ENCODE assay signal across 30 cellular contexts in genomic region chr2:196703660-196704209, GRCh38.
DNase-seq lines count a peak whose midpoint lies in the region; ATAC-seq, FAIRE-seq and TF ChIP-seq lines count a peak whose summit lies in the region.
"Had no signal": no experiment of that assay in that cellular context is flagged by ENCODE, and none has a peak within 500 bp of the region (broad histone marks: within the 10 kb centered on the region; RNA-seq: fewer than 3 reads in every experiment).

No MANE protein-coding gene starts in this region.

- H3K4me3 Mint-ChIP-seq in T-helper 17 cell, result no peak overlapping the region
- H3K4me3 Mint-ChIP-seq: activated CD8-positive, alpha-beta T cell treated with anti-CD3 and anti-CD28 coated beads for 36 hours; activated naive CD8-positive, alpha-beta T cell treated with anti-CD3 and anti-CD28 coated beads, Interleukin-2, amount 50 U/mL, for 24 hours; endodermal cell; memory B cell; type B pancreatic cell had no signal

- H3K9me3 ChIP-seq in T-helper 17 cell (ENCODE audit: control insufficient read depth, low read length, poor library complexity, severe bottlenecking), result no peaks in the 10 kb centered on the region
- H3K9me3 ChIP-seq: esophagus squamous epithelium had no signal

- intact Hi-C loops in cardiac septum (cut with DNase I), result no loop called here

- H3K36me3 ChIP-seq in bronchial epithelial cell (ENCODE audit: control insufficient read depth, insufficient read depth, low read length), result no peaks in the 10 kb centered on the region
- H3K36me3 ChIP-seq: cardiac muscle cell, esophagus squamous epithelium, heart right ventricle had no signal

- no peak overlapping the region for H3K4me3 ChIP-seq in bronchial epithelial cell (ENCODE audit: low read depth, low read length)
- H3K4me3 ChIP-seq: cardiac muscle cell, esophagus squamous epithelium, heart right ventricle had no signal

- ATAC-seq in T-helper 17 cell, result no peak
- ATAC-seq: activated CD8-positive, alpha-beta T cell treated with anti-CD3 and anti-CD28 coated beads for 36 hours; activated naive CD8-positive, alpha-beta T cell treated with anti-CD3 and anti-CD28 coated beads, Interleukin-2, amount 50 U/mL, for 24 hours; heart right ventricle; left colon; Panc1 had no signal

- H3K27me3 ChIP-seq in bronchial epithelial cell (ENCODE audit: control insufficient read depth, insufficient read depth, low read length), result no peaks in the 10 kb centered on the region
- H3K27me3 ChIP-seq: cardiac muscle cell, esophagus squamous epithelium, heart right ventricle had no signal

- no peaks in the 10 kb centered on the region for H3K4me1 Mint-ChIP-seq in T-helper 17 cell
- H3K4me1 Mint-ChIP-seq: activated naive CD8-positive, alpha-beta T cell treated with anti-CD3 and anti-CD28 coated beads, Interleukin-2, amount 50 U/mL, for 24 hours; endodermal cell; memory B cell had no signal

- H3K36me3 Mint-ChIP-seq in T-helper 17 cell (ENCODE audit: low read depth), result no peaks in the 10 kb centered on the region
- H3K36me3 Mint-ChIP-seq: memory B cell had no signal

- TF ChIP-seq CTCF in bronchial epithelial cell (IDR thresholded peaks at IDR 0.05; ENCODE audit: insufficient read depth, low read length, severe bottlenecking), result no peak

- H3K27ac Mint-ChIP-seq in T-helper 17 cell, result no peak overlapping the region
- H3K27ac Mint-ChIP-seq: activated CD8-positive, alpha-beta T cell treated with anti-CD3 and anti-CD28 coated beads for 36 hours; activated naive CD8-positive, alpha-beta T cell treated with anti-CD3 and anti-CD28 coated beads, Interleukin-2, amount 50 U/mL, for 24 hours; endodermal cell; memory B cell; type B pancreatic cell had no signal

- FAIRE-seq in HTR-8/SVneo (lab: Jason Lieb, UNC), result no peak
- no peak for FAIRE-seq in bronchial epithelial cell (lab: Jason Lieb, UNC)
- FAIRE-seq: H1, TTC549 had no signal

- DNase-seq in AG20443 (ENCODE audit: low spot score) (peak; percentile 18), HTR-8/SVneo (ENCODE audit: insufficient read length, low spot score) (peak; percentile 32), bronchial epithelial cell (ENCODE audit: low read depth) (peak; percentile 41), kidney tubule cell (ENCODE audit: low spot score) (peak; percentile 30), NCI-H1417 (lab: John Stamatoyannopoulos, UW) (no peak), NCI-H2171 treated with DMSO at 0.1 percent for 48 hours (lab: John Stamatoyannopoulos, UW) (no peak), T-helper 17 cell (no peak), cardiac septum (ENCODE audit: low spot score) (no peak)
- DNase-seq: activated CD4-positive, CD25-positive, alpha-beta regulatory T cell treated with anti-CD3 and anti-CD28 coated beads, Interleukin-2, amount 50 U/mL, for 72 hours; activated CD8-positive, alpha-beta T cell treated with anti-CD3 and anti-CD28 coated beads for 36 hours; activated gamma-delta T cell; activated naive CD8-positive, alpha-beta T cell treated with anti-CD3 and anti-CD28 coated beads, Interleukin-2, amount 50 U/mL, for 24 hours; C1 segment of cervical spinal cord; Calu3; endodermal cell; esophagus squamous epithelium; heart right ventricle; Karpas-422; left colon; NCI-H1694; NCI-H2171; NCI-H526; nucleus accumbens; SIG-M5 had no signal

- no peaks in the 10 kb centered on the region for H3K27me3 Mint-ChIP-seq in T-helper 17 cell
- H3K27me3 Mint-ChIP-seq: activated CD8-positive, alpha-beta T cell treated with anti-CD3 and anti-CD28 coated beads for 36 hours; activated naive CD8-positive, alpha-beta T cell treated with anti-CD3 and anti-CD28 coated beads, Interleukin-2, amount 50 U/mL, for 24 hours; memory B cell; type B pancreatic cell had no signal

Comparison
In these comparisons a context has a peak if more than half of its experiments do, and no peak if none do; other contexts are left out.
1. DNase-seq: peak in AG20443 (single experiment), HTR-8/SVneo (single experiment), bronchial epithelial cell (single experiment) and kidney tubule cell (single experiment); none in NCI-H1417 (0 of 3), NCI-H2171 treated with DMSO at 0.1 percent for 48 hours (single experiment), T-helper 17 cell (0 of 3) and cardiac septum (single experiment).